8 cellular contexts compared by ENCODE assay signal in genomic region chr12:53508534-53509199, GRCh38. TPM values are rescaled to one million over a fixed set of nuclear protein-coding genes. Genes with fewer than 3 reads are reported as not detected.
A peak's percentile ranks its signal among the peaks of the same experiment; 100 is the strongest.
DNase-seq lines count a peak whose midpoint lies in the region; TF ChIP-seq lines count a peak whose summit lies in the region.

No MANE protein-coding gene starts in this region.

- H3K14ac ChIP-seq in neuronal stem cell (ENCODE audit: low read length) = no peak overlapping the region

- no peak overlapping the region for H3K4ac ChIP-seq in neuronal stem cell (ENCODE audit: low read length)

- no peak overlapping the region for H2BK15ac ChIP-seq in neuronal stem cell (ENCODE audit: low read length)

- H3K9ac ChIP-seq in neuronal stem cell (ENCODE audit: low read depth, low read length, poor library complexity) = no peak overlapping the region

- H3K79me1 ChIP-seq in neuronal stem cell (ENCODE audit: low read depth, low read length) = peaks cover under 1% of the 10 kb centered on the region

- H3K27ac ChIP-seq in neuronal stem cell (replicated peaks; ENCODE audit: low read length) = no peak overlapping the region
- H3K27ac ChIP-seq in suprapubic skin = no peak overlapping the region

- no peak overlapping the region for H2BK120ac ChIP-seq in neuronal stem cell (ENCODE audit: low read depth, low read length)

- H3K4me2 ChIP-seq in neuronal stem cell (ENCODE audit: insufficient read depth, low read length, poor library complexity, severe bottlenecking) = no peak overlapping the region

- WGBS in neuronal stem cell (ENCODE audit: extremely low coverage in 2 of 2, insufficient read length in 2 of 2, insufficient replicate concordance in 1 of 2), 2 donors = no CpG with 5 or more reads among the region's 7 CpGs
- 30% methylated on average over 7 of the region's 7 CpGs for WGBS in suprapubic skin

- H3K27me3 ChIP-seq in neuronal stem cell (ENCODE audit: control insufficient read depth in 3 of 3, insufficient read depth in 3 of 3, low read depth in 1 of 3, low read length in 3 of 3) = no peaks in the 10 kb centered on the region
- no peaks in the 10 kb centered on the region for H3K27me3 ChIP-seq in suprapubic skin

- H3K9me3 ChIP-seq in neuronal stem cell (replicated peaks in 1 of 2; ENCODE audit: control insufficient read depth in 2 of 2, insufficient read depth in 1 of 2, low read depth in 1 of 2, low read length in 2 of 2) (no peaks in the 10 kb centered on the region), suprapubic skin (no peaks in the 10 kb centered on the region)

- H2BK5ac ChIP-seq in neuronal stem cell (ENCODE audit: low read length) = no peak overlapping the region

- H4K8ac ChIP-seq in neuronal stem cell (ENCODE audit: low read depth, low read length) = no peak overlapping the region

- no peak for TF ChIP-seq EP300 in suprapubic skin (IDR thresholded peaks at IDR 0.05)

- DNase-seq in ELF-1 (ENCODE audit: low read depth, low spot score) (peak; percentile 95), GOT3 (lab: John Stamatoyannopoulos, UW) (peak; percentile 40), LNCaP clone FGC (ENCODE audit: low read depth) (no peak), RPMI8226 (peak; percentile 85), activated T-helper 1 cell treated with Interleukin-2 at 50 U/mL for 16 hours (ENCODE audit: low read depth) (peak; percentile 68), fibroblast of mammary gland (ENCODE audit: low read depth) (peak; percentile 74), neuronal stem cell (ENCODE audit: low spot score) (peak; percentile 75), suprapubic skin (ENCODE audit: low spot score in 2 of 2) (peak; percentile 89 to 90)

- H3K23ac ChIP-seq in neuronal stem cell (ENCODE audit: low read depth, low read length, poor library complexity) = no peak overlapping the region

- peak; percentile 99 for TF ChIP-seq CTCF in LNCaP clone FGC (IDR thresholded peaks at IDR 0.05; ENCODE audit: control insufficient read depth, extremely low read depth, insufficient read depth)
- TF ChIP-seq CTCF in fibroblast of mammary gland (conservative IDR thresholded peaks at IDR 0.05; ENCODE audit: control insufficient read depth, insufficient read depth, low read depth, low read length) = peak; percentile 95
- TF ChIP-seq CTCF in suprapubic skin (IDR thresholded peaks at IDR 0.05) = peak; percentile 74 to 92

- no peak overlapping the region for H2BK12ac ChIP-seq in neuronal stem cell (ENCODE audit: low read length)

- no peak overlapping the region for H3K4me3 ChIP-seq in LNCaP clone FGC (ENCODE audit: low read depth, low read length)
- H3K4me3 ChIP-seq in fibroblast of mammary gland (ENCODE audit: control insufficient read depth, low read depth, low read length) = no peak overlapping the region
- no peak overlapping the region for H3K4me3 ChIP-seq in neuronal stem cell (ENCODE audit: low read length in 2 of 2)
- H3K4me3 ChIP-seq in suprapubic skin = no peak overlapping the region

- H3K36me3 ChIP-seq in neuronal stem cell (replicated peaks in 1 of 2; ENCODE audit: control insufficient read depth in 2 of 2, insufficient read depth in 2 of 2, low read length in 2 of 2) (peaks cover 23 to 74% of the 10 kb centered on the region in 2 donors), suprapubic skin (peaks cover 70% of the 10 kb centered on the region)

- H3K4me1 ChIP-seq in neuronal stem cell (ENCODE audit: control insufficient read depth in 2 of 2, insufficient read depth in 1 of 2, low read depth in 1 of 2, low read length in 2 of 2) = no peaks in the 10 kb centered on the region
- H3K4me1 ChIP-seq in suprapubic skin = peaks cover 21% of the 10 kb centered on the region

- no peak overlapping the region for H2AFZ ChIP-seq in neuronal stem cell (ENCODE audit: low read length)

- H2AK5ac ChIP-seq in neuronal stem cell (ENCODE audit: low read depth, low read length) = no peak overlapping the region

- no peak overlapping the region for H4K91ac ChIP-seq in neuronal stem cell (ENCODE audit: low read depth, low read length, poor library complexity)

- no peak for TF ChIP-seq POLR2A in suprapubic skin (IDR thresholded peaks at IDR 0.05)

- H3K18ac ChIP-seq in neuronal stem cell (ENCODE audit: low read length) = no peak overlapping the region

RNA-seq across cellular contexts. Expression of gene NPFF, which starts 1.4 kb away (rescaled TPM):
- polyA plus RNA-seq in neuronal stem cell (2013, experiment 1 of 2) = 0.17 TPM
- polyA plus RNA-seq in neuronal stem cell (2013, experiment 2 of 2) = not detected
- total RNA-seq in suprapubic skin = not detected

RNA-seq across cellular contexts. Expression of gene TARBP2, which starts 7.6 kb away (rescaled TPM):
- 30.1 TPM for polyA plus RNA-seq in neuronal stem cell (2013, experiment 1 of 2)
- polyA plus RNA-seq in neuronal stem cell (2013, experiment 2 of 2) = 30.0 TPM
- 10 to 100 TPM; 25.5 to 42.0 (median 28.6) TPM for total RNA-seq in suprapubic skin

RNA-seq across cellular contexts. Expression of gene MAP3K12, which starts 9.4 kb away (rescaled TPM):
- 20.6 TPM for polyA plus RNA-seq in neuronal stem cell (2013, experiment 1 of 2)
- polyA plus RNA-seq in neuronal stem cell (2013, experiment 2 of 2) = 19.7 TPM
- 10 to 100 TPM in 1 of 4 donors, 1 to 10 TPM in 3; 4.8 to 14.0 (median 5.9) TPM for total RNA-seq in suprapubic skin

RNA-seq across cellular contexts. Expression of gene PCBP2, which starts 56.8 kb away (rescaled TPM):
- 903 TPM for polyA plus RNA-seq in neuronal stem cell (2013, experiment 1 of 2)
- polyA plus RNA-seq in neuronal stem cell (2013, experiment 2 of 2) = 910 TPM
- 100 to 1,000 TPM; 480 to 803 (median 584) TPM for total RNA-seq in suprapubic skin
